23 cellular contexts compared by ENCODE assay signal in the genomic region with DNA sequence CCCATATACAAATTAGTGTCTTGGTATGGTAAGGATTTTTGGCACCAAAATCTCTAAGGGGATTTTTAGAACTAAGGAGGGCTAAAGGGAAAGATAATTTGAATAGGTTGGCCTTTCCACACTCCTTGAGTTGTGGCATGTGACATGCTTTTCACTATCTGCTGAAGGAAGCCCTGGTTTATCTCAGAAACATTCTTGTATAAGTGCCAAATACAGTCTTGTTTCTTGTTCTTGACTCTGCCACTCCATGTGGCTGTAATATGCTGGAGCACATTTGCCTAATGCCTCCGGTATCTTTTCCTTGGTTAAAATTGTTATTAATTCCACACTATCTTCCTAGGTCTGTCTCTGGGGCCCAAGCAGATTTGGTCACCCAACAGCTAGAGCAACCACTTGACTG.
DNase-seq lines count a peak whose midpoint lies in the region; ATAC-seq and TF ChIP-seq lines count a peak whose summit lies in the region.
"Had no signal": no experiment of that assay in that cellular context is flagged by ENCODE, and none has a peak within 500 bp of the region (broad histone marks: within the 10 kb centered on the region; RNA-seq: fewer than 3 reads in every experiment).

No MANE protein-coding gene starts in this region.

- TF ChIP-seq POLR2A in adrenal gland (IDR thresholded peaks at IDR 0.05) = no peak

- H3K9me3 ChIP-seq in adrenal gland (replicated peaks in 1 of 3) (no peaks in the 10 kb centered on the region), A673 (ENCODE audit: low read depth, low read length, poor library complexity, severe bottlenecking) (peaks cover 2% of the 10 kb centered on the region)
- H3K9me3 ChIP-seq: body of pancreas, Caco-2, SJCRH30 had no signal

- peak overlapping the region in 3 of 5 donors; percentile 16 to 48 (median 47) for H3K27ac ChIP-seq in adrenal gland
- H3K27ac ChIP-seq in substantia nigra (ENCODE audit: low read depth, low read length, poor library complexity, severe bottlenecking) = peak overlapping the region; percentile 46
- no peak overlapping the region for H3K27ac ChIP-seq in A673 (ENCODE audit: low read depth, low read length, poor library complexity, severe bottlenecking)
- H3K27ac ChIP-seq: body of pancreas, KMS-11, SJCRH30 had no signal

- POLR2A ChIA-PET in A673 (lab: Charles Lee; ENCODE audit: low non-redundant PET) = interaction anchor here (0.6 kb wide), 1 partner anchor 1140 kb away, joined by 3 read pairs; no protein-coding TSS in a partner anchor

- no peak overlapping the region for H3K4me3 ChIP-seq in adrenal gland
- no peak overlapping the region for H3K4me3 ChIP-seq in A673 (ENCODE audit: low read depth, low read length, poor library complexity, severe bottlenecking)
- H3K4me3 ChIP-seq: body of pancreas, SJCRH30 had no signal

- ATAC-seq in left cardiac atrium = peak; percentile 55 to 60
- ATAC-seq: activated T-cell treated with anti-CD3 and anti-CD28 coated beads, Interleukin-2, amount 50 U/mL, for 72 hours; body of pancreas; stimulated activated naive CD8-positive, alpha-beta T cell treated with anti-CD3 and anti-CD28 coated beads, Interleukin-15, Interleukin-2, amounts not matched to agents 100 U/mL and 50 U/mL, for 24 hours had no signal

- peak; percentile 40 for DNase-seq in NCI-H226
- DNase-seq in adrenal gland = peak in 1 of 7 donors; percentile 13
- no peak for DNase-seq in left cardiac atrium
- no peak for DNase-seq in substantia nigra (lab: John Stamatoyannopoulos, UW)
- DNase-seq in A673 (ENCODE audit: low spot score) = no peak
- no peak for DNase-seq in GDM1 (lab: John Stamatoyannopoulos, UW)
- no peak for DNase-seq in T1000 (lab: John Stamatoyannopoulos, UW)
- DNase-seq: activated T-cell treated with anti-CD3 and anti-CD28 coated beads, Interleukin-2, amount 50 U/mL, for 72 hours; body of pancreas; Caco-2; H7; midbrain; MV-4-11; NCI-H1694 treated with DMSO at 0.1 percent for 48 hours; NCI-H748 treated with DMSO at 0.1 percent for 48 hours; nephron progenitor cell; posterior cingulate gyrus; SJCRH30; small intestine; stimulated activated CD4-positive, alpha-beta T cell treated with anti-CD3 and anti-CD28 coated beads, Interleukin-4, amount 100 ng/mL, for 1 hour; stimulated activated naive CD8-positive, alpha-beta T cell treated with anti-CD3 and anti-CD28 coated beads, Interleukin-15, Interleukin-2, amounts not matched to agents 100 U/mL and 50 U/mL, for 24 hours; trophoblast cell had no signal

- H3K27me3 ChIP-seq in adrenal gland (no peaks in the 10 kb centered on the region), A673 (replicated peaks; ENCODE audit: insufficient read depth, low read depth, low read length, poor library complexity) (no peaks in the 10 kb centered on the region)
- H3K27me3 ChIP-seq: body of pancreas, SJCRH30 had no signal

- no peaks in the 10 kb centered on the region for H3K36me3 ChIP-seq in adrenal gland (replicated peaks in 1 of 2)
- no peaks in the 10 kb centered on the region for H3K36me3 ChIP-seq in A673 (ENCODE audit: insufficient read depth, low read length, poor library complexity, severe bottlenecking)
- H3K36me3 ChIP-seq: SJCRH30 had no signal

- TF ChIP-seq CTCF in adrenal gland (IDR thresholded peaks at IDR 0.05) (no peak), A673 (conservative IDR thresholded peaks at IDR 0.05; ENCODE audit: low read depth, low read length) (no peak)

- WGBS in adrenal gland, 4 donors = 45 to 70% (median 66%) methylated on average over 1 of the region's 1 CpG

- intact Hi-C loops in adrenal gland (cut with DNase I) = no loop called here
- intact Hi-C loops in left cardiac atrium (cut with DNase I) = no loop called here
- intact Hi-C loops in A673 (cut with micrococcal nuclease; ENCODE audit: unreplicated experiment) = no loop called here

- no TSS peak for BruUV-seq in A673 (replicated peaks; lab: Mats Ljungman, UMichigan)

- H3K4me1 ChIP-seq in adrenal gland (replicated peaks in 1 of 2) = peaks cover 0 to 10% of the 10 kb centered on the region in 2 donors
- no peaks in the 10 kb centered on the region for H3K4me1 ChIP-seq in A673 (ENCODE audit: insufficient read depth, low read length, poor library complexity, severe bottlenecking)
- H3K4me1 ChIP-seq: body of pancreas, Caco-2, SJCRH30 had no signal

- CTCF ChIA-PET in A673 (lab: Charles Lee) = no interaction called here
